In the genomic region with DNA sequence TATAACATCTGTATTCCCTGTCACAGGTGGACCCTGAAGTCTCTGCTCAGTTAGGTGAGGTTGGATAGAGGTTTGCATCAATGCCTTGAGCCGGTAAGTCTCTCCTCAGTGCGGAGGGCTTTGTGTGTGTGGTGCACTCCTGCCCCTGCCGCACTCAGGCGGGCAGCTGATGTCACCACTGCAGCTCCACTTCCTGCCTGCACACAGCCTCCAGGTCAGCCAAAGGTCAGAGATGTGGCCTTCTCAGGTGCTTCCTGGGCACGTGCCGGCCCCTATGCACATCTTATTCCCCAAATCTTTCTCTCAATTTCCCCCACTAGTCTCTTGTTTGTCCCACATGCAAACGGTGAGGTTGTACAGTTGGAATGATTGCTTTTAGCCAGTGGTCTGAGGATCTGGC, we compare ENCODE assay signal across 15 cellular contexts. TPM values are rescaled to one million over a fixed set of nuclear protein-coding genes. Genes with fewer than 3 reads are reported as not detected.
DNase-seq lines count a peak whose midpoint lies in the region; ATAC-seq, FAIRE-seq and TF ChIP-seq lines count a peak whose summit lies in the region.
"Not testable (repeated sequence)": the region's sequence is repeated elsewhere in the genome, so short reads cannot be mapped to it uniquely, and the experiment has no call there.
"Had no signal": no experiment of that assay in that cellular context is flagged by ENCODE, and none has a peak within 500 bp of the region (broad histone marks: within the 10 kb centered on the region; RNA-seq: fewer than 3 reads in every experiment).

No MANE protein-coding gene starts in this region.

- not testable (repeated sequence) for H3K4me3 ChIP-seq in CD8-positive, alpha-beta T cell (ENCODE audit: low read depth, low read length); GM12878; upper lobe of right lung

- not testable (repeated sequence) for H3K9ac ChIP-seq in GM12878 (ENCODE audit: control insufficient read depth, insufficient read depth, low read length)

- H3K9me3 Mint-ChIP-seq in CD8-positive, alpha-beta T cell; activated B cell treated with CpG ODN at 0.5 μM for 24 hours; activated CD8-positive, alpha-beta memory T cell treated with anti-CD3 and anti-CD28 coated beads, Interleukin-2, amount 10 ng/mL, durations not matched to agents 7 days and 5 days (ENCODE audit: low read depth); naive B cell: not testable (repeated sequence)

- RAD21 ChIA-PET in GM12878 (lab: Charles Lee; ENCODE audit: unreplicated experiment), result not testable (repeated sequence)

- not testable (repeated sequence) for H3K9me3 ChIP-seq in CD8-positive, alpha-beta T cell (ENCODE audit: low read length); GM12878 (replicated peaks; ENCODE audit: control insufficient read depth, insufficient read depth, low read length); upper lobe of right lung

- TF ChIP-seq CTCF in CD8-positive, alpha-beta T cell (IDR thresholded peaks at IDR 0.05); activated B cell treated with CpG ODN at 0.5 μM for 24 hours (IDR thresholded peaks at IDR 0.05); GM12878 (IDR thresholded peaks at IDR 0.05 in 2 of 3, conservative IDR thresholded peaks at IDR 0.05 in 1 of 3; ENCODE audit: control insufficient read depth in 2 of 3, extremely low read depth in 1 of 3, insufficient read depth in 1 of 3, low read depth in 3 of 3, low read length in 3 of 3); upper lobe of right lung (IDR thresholded peaks at IDR 0.05): not testable (repeated sequence)

- not testable (repeated sequence) for H3K36me3 Mint-ChIP-seq in CD8-positive, alpha-beta T cell; activated B cell treated with CpG ODN at 0.5 μM for 24 hours (ENCODE audit: low read depth); activated CD8-positive, alpha-beta memory T cell treated with anti-CD3 and anti-CD28 coated beads, Interleukin-2, amount 10 ng/mL, durations not matched to agents 7 days and 5 days; naive B cell

- peak; percentile 66 for ATAC-seq in CD8-positive, alpha-beta T cell
- ATAC-seq in GM19395 (IDR thresholded peaks at IDR 0.05; ENCODE audit: unreplicated experiment), result peak; percentile 65
- peak; percentile 69 for ATAC-seq in HG03442 (IDR thresholded peaks at IDR 0.05; ENCODE audit: unreplicated experiment)
- ATAC-seq in activated B cell treated with CpG ODN at 0.5 μM for 24 hours (ENCODE audit: low read depth), result peak; percentile 66
- peak; percentile 85 for ATAC-seq in activated CD8-positive, alpha-beta memory T cell treated with anti-CD3 and anti-CD28 coated beads, Interleukin-2, amount 10 ng/mL, durations not matched to agents 7 days and 5 days
- peak; percentile 93 for ATAC-seq in GM12878
- peak; percentile 67 to 75 for ATAC-seq in naive B cell (ENCODE audit: low read depth in 2 of 2)
- ATAC-seq in upper lobe of right lung, result peak; percentile 35

- H3K27me3 ChIP-seq in CD8-positive, alpha-beta T cell (ENCODE audit: insufficient read depth, low read length); GM12878 (replicated peaks in 1 of 2; ENCODE audit: control insufficient read depth in 2 of 2, insufficient read depth in 2 of 2, low read length in 1 of 2); upper lobe of right lung: not testable (repeated sequence)

- not testable (repeated sequence) for FAIRE-seq in GM12878 (lab: Jason Lieb, UNC)

- not testable (repeated sequence) for H3K4me3 Mint-ChIP-seq in CD8-positive, alpha-beta T cell; activated B cell treated with CpG ODN at 0.5 μM for 24 hours; activated CD8-positive, alpha-beta memory T cell treated with anti-CD3 and anti-CD28 coated beads, Interleukin-2, amount 10 ng/mL, durations not matched to agents 7 days and 5 days; naive B cell

- H3K27ac ChIP-seq in CD8-positive, alpha-beta T cell (ENCODE audit: low read depth, low read length); GM12878 (ENCODE audit: control insufficient read depth, insufficient read depth); upper lobe of right lung: not testable (repeated sequence)

- H3K79me2 ChIP-seq in GM12878 (ENCODE audit: control insufficient read depth, insufficient read depth, low read length), result not testable (repeated sequence)

- SMC1A ChIA-PET in GM12878 (lab: Charles Lee; ENCODE audit: uncharacterized antibody, unreplicated experiment), result interaction anchor here (0.6 kb wide), 1 partner anchor 22 kb away, joined by 3 read pairs; no protein-coding TSS in a partner anchor

- in situ Hi-C loops in GM12878 (cut with MboI), result not testable (repeated sequence)

- not testable (repeated sequence) for H3K36me3 ChIP-seq in CD8-positive, alpha-beta T cell (ENCODE audit: insufficient read depth, low read length); GM12878 (ENCODE audit: control insufficient read depth in 2 of 2, insufficient read depth in 2 of 2, low read length in 1 of 2); upper lobe of right lung

- TF ChIP-seq POLR2A in GM12878 (IDR thresholded peaks at IDR 0.05; ENCODE audit: low read depth, low read length), result not testable (repeated sequence)

- not testable (repeated sequence) for BruUV-seq in GM12878 (replicated peaks; lab: Mats Ljungman, UMichigan)

- not testable (repeated sequence) for H4K20me1 ChIP-seq in GM12878 (ENCODE audit: control insufficient read depth, insufficient read depth)

- H2AFZ ChIP-seq in GM12878 (ENCODE audit: control insufficient read depth, low read depth, low read length), result not testable (repeated sequence)

- CTCF ChIA-PET in CD8-positive, alpha-beta T cell (lab: Charles Lee), result interaction anchor here (1.2 to 2.3 kb wide), 3 partner anchors 11 to 20 kb away, joined by 3 to 7 read pairs (median 5); no protein-coding TSS in a partner anchor
- CTCF ChIA-PET in activated B cell treated with CpG ODN at 0.5 μM for 24 hours (lab: Charles Lee), result not testable (repeated sequence)
- CTCF ChIA-PET in activated CD8-positive, alpha-beta memory T cell treated with anti-CD3 and anti-CD28 coated beads, Interleukin-2, amount 10 ng/mL, durations not matched to agents 7 days and 5 days (lab: Charles Lee), result interaction anchor here (0.8 to 2.4 kb wide), 4 partner anchors 11 to 514 kb away, joined by 3 to 12 read pairs (median 4); a partner anchor contains a TSS
- CTCF ChIA-PET in GM12878 (lab: Yijun Ruan, JAX), result interaction anchor here (0.9 kb wide), 1 partner anchor 9 kb away, joined by 3 read pairs; a partner anchor contains a TSS

- H3K4me1 Mint-ChIP-seq in CD8-positive, alpha-beta T cell (ENCODE audit: low read depth); activated B cell treated with CpG ODN at 0.5 μM for 24 hours; naive B cell: not testable (repeated sequence)
- H3K4me1 Mint-ChIP-seq in activated CD8-positive, alpha-beta memory T cell treated with anti-CD3 and anti-CD28 coated beads, Interleukin-2, amount 10 ng/mL, durations not matched to agents 7 days and 5 days, result peaks cover 12% of the 10 kb centered on the region

- H3K4me1 ChIP-seq in CD8-positive, alpha-beta T cell (ENCODE audit: insufficient read depth, low read length); GM12878 (ENCODE audit: control insufficient read depth, insufficient read depth, low read length); upper lobe of right lung: not testable (repeated sequence)

- intact Hi-C loops in CD8-positive, alpha-beta T cell (cut with DNase I, micrococcal nuclease); activated B cell treated with CpG ODN at 0.5 μM for 24 hours (cut with micrococcal nuclease); GM12878 (cut with micrococcal nuclease; ENCODE audit: unreplicated experiment); upper lobe of right lung (cut with DNase I): not testable (repeated sequence)

- H3K27ac Mint-ChIP-seq in CD8-positive, alpha-beta T cell; activated B cell treated with CpG ODN at 0.5 μM for 24 hours; activated CD8-positive, alpha-beta memory T cell treated with anti-CD3 and anti-CD28 coated beads, Interleukin-2, amount 10 ng/mL, durations not matched to agents 7 days and 5 days; naive B cell: not testable (repeated sequence)

- not testable (repeated sequence) for H3K4me2 ChIP-seq in GM12878 (ENCODE audit: control insufficient read depth, insufficient read depth)

- not testable (repeated sequence) for TF ChIP-seq RAD21 in GM12878 (IDR thresholded peaks at IDR 0.05; ENCODE audit: insufficient read depth, low read depth, low read length)

- TF ChIP-seq EP300 in GM12878 (IDR thresholded peaks at IDR 0.05; ENCODE audit: borderline replicate concordance in 1 of 2, control insufficient read depth in 1 of 2, low read depth in 2 of 2, low read length in 2 of 2), result not testable (repeated sequence)

- 15% methylated on average over 7 of the region's 7 CpGs for WGBS in GM12878 (ENCODE audit: insufficient coverage, insufficient replicate concordance, low lambda C conversion rate, missing lambda C conversion rate)

- not testable (repeated sequence) for DNase-seq in CD8-positive, alpha-beta T cell; activated B cell treated with CpG ODN at 0.5 μM for 24 hours; GM12878 (ENCODE audit: low read depth, low spot score); naive B cell; upper lobe of right lung
- peak; percentile 73 for DNase-seq in activated CD8-positive, alpha-beta memory T cell treated with anti-CD3 and anti-CD28 coated beads, Interleukin-2, amount 10 ng/mL, durations not matched to agents 7 days and 5 days

- POLR2A ChIA-PET in CD8-positive, alpha-beta T cell (lab: Charles Lee); activated B cell treated with CpG ODN at 0.5 μM for 24 hours (lab: Charles Lee); GM12878 (lab: Charles Lee): not testable (repeated sequence)

- peaks cover 21% of the 10 kb centered on the region for H3K27me3 Mint-ChIP-seq in CD8-positive, alpha-beta T cell (ENCODE audit: low read depth)
- H3K27me3 Mint-ChIP-seq in activated B cell treated with CpG ODN at 0.5 μM for 24 hours (peaks cover 10% of the 10 kb centered on the region), naive B cell (peaks cover 43 to 57% (median 45%) of the 10 kb centered on the region in 3 donors)
- peaks cover 20% of the 10 kb centered on the region for H3K27me3 Mint-ChIP-seq in activated CD8-positive, alpha-beta memory T cell treated with anti-CD3 and anti-CD28 coated beads, Interleukin-2, amount 10 ng/mL, durations not matched to agents 7 days and 5 days

RNA-seq across cellular contexts. Expression of a gene that starts 8.9 kb away (rescaled TPM):
- 1 to 10 TPM; 1.5 to 1.8 TPM for total RNA-seq in CD8-positive, alpha-beta T cell
- total RNA-seq in activated B cell treated with CpG ODN at 0.5 μM for 24 hours (0.46 and 0.80 TPM in 2 replicates), GM12878 (2014; rRNA removed) (0.22 TPM in 1 of 2 replicates, not detected in the other), GM12878 (2014; rRNA removed; fragmentation: Illumina TruSeq; extraction: Trizol) (not detected in 2 replicates), GM12878 (2021) (not detected in 2 replicates), upper lobe of right lung (3.8 TPM)
- total RNA-seq in activated CD8-positive, alpha-beta memory T cell treated with anti-CD3 and anti-CD28 coated beads, Interleukin-2, amount 10 ng/mL, durations not matched to agents 7 days and 5 days, result 1 to 10 TPM; 1.4 to 2.1 TPM
- total RNA-seq in GM12878 (2013; cell fraction: nucleolus; rRNA removed), result not detected in 2 replicates
- not detected for polyA plus RNA-seq in GM12878 (2011; ENCODE audit: low read depth)
- polyA plus RNA-seq in GM12878 (2011; rRNA removed) (0.16 and 0.17 TPM in 2 replicates), GM12878 (2014; fragmentation: Illumina TruSeq; extraction: Trizol) (not detected in 2 replicates), GM12878 (2014; fragmentation: Nextera tagmentation; extraction: Ambion mirVana) (not detected), GM12878 (2014; rRNA removed) (0.08 TPM in 1 of 2 replicates, not detected in the other), GM12878 (2016; fragmentation: Nextera tagmentation; extraction: Ambion mirVana) (not detected), naive B cell (ENCODE audit: low read depth in 6 of 6) (not detected)
- 0.23 and 0.24 TPM in 2 replicates for polyA plus RNA-seq in GM12878 (2011; cell fraction: cytosol; rRNA removed)
- not detected in 2 replicates for polyA plus RNA-seq in GM12878 (2011; cell fraction: nucleus; rRNA removed)
- 0.24 and 0.28 TPM in 2 replicates for polyA plus RNA-seq in GM12878 (2012)
- polyA minus RNA-seq in GM12878 (2011; rRNA and poly(A)+ RNA removed), result 0.21 and 0.73 TPM in 2 replicates
- not detected in 2 replicates for polyA minus RNA-seq in GM12878 (2011; cell fraction: cytosol; rRNA and poly(A)+ RNA removed)
- polyA minus RNA-seq in GM12878 (2011; cell fraction: nucleus; rRNA and poly(A)+ RNA removed), result not detected in 2 replicates
- total RNA-seq: Peyer's patch had no signal

RNA-seq across cellular contexts. Expression of a gene that starts 34.6 kb away (rescaled TPM):
- not detected for total RNA-seq in CD8-positive, alpha-beta T cell
- total RNA-seq in activated B cell treated with CpG ODN at 0.5 μM for 24 hours (not detected in 2 replicates), GM12878 (2014; rRNA removed) (not detected in 2 replicates), GM12878 (2014; rRNA removed; fragmentation: Illumina TruSeq; extraction: Trizol) (not detected in 2 replicates), GM12878 (2021) (not detected in 2 replicates), upper lobe of right lung (not detected)
- not detected for total RNA-seq in activated CD8-positive, alpha-beta memory T cell treated with anti-CD3 and anti-CD28 coated beads, Interleukin-2, amount 10 ng/mL, durations not matched to agents 7 days and 5 days
- total RNA-seq in GM12878 (2013; cell fraction: nucleolus; rRNA removed), result not detected in 2 replicates
- polyA plus RNA-seq in GM12878 (2011; ENCODE audit: low read depth), result not detected
- polyA plus RNA-seq in GM12878 (2011; rRNA removed) (not detected in 2 replicates), GM12878 (2014; fragmentation: Illumina TruSeq; extraction: Trizol) (not detected in 2 replicates), GM12878 (2014; fragmentation: Nextera tagmentation; extraction: Ambion mirVana) (not detected), GM12878 (2014; rRNA removed) (not detected in 2 replicates), GM12878 (2016; fragmentation: Nextera tagmentation; extraction: Ambion mirVana) (not detected), naive B cell (ENCODE audit: low read depth in 6 of 6) (not detected)
- not detected in 2 replicates for polyA plus RNA-seq in GM12878 (2011; cell fraction: cytosol; rRNA removed)
- not detected in 2 replicates for polyA plus RNA-seq in GM12878 (2011; cell fraction: nucleus; rRNA removed)
- polyA plus RNA-seq in GM12878 (2012), result not detected in 2 replicates
- not detected in 2 replicates for polyA minus RNA-seq in GM12878 (2011; rRNA and poly(A)+ RNA removed)
- polyA minus RNA-seq in GM12878 (2011; cell fraction: cytosol; rRNA and poly(A)+ RNA removed), result not detected in 2 replicates
- not detected in 2 replicates for polyA minus RNA-seq in GM12878 (2011; cell fraction: nucleus; rRNA and poly(A)+ RNA removed)
- total RNA-seq: A673, G401, HFFc6, HT1080, IMR-90, Peyer's patch, Right ventricle myocardium superior had no signal
- polyA plus RNA-seq: IMR-90 had no signal

Comparison
In these comparisons a context has a peak if more than half of its experiments do, and no peak if none do; other contexts are left out.
1. ATAC-seq: peak in every context shown above with its lines; median percentile 93 in GM12878; 85 in activated CD8-positive, alpha-beta memory T cell treated with anti-CD3 and anti-CD28 coated beads, Interleukin-2, amount 10 ng/mL, durations not matched to agents 7 days and 5 days; 71 in naive B cell; 69 in HG03442; 66 in CD8-positive, alpha-beta T cell; 66 in activated B cell treated with CpG ODN at 0.5 μM for 24 hours; 65 in GM19395; 35 in upper lobe of right lung.